Comparison of ENCODE assay signal across 1 cellular context in genomic region chr12:49893753-49894752, GRCh38.
TF ChIP-seq lines count a peak whose summit lies in the region.

No MANE protein-coding gene starts in this region.

TF ChIP-seq in HEK293, 187 proteins besides CTCF, POLR2A, EP300 and RAD21 (continued from another document):
- TF ChIP-seq, protein P1, sequence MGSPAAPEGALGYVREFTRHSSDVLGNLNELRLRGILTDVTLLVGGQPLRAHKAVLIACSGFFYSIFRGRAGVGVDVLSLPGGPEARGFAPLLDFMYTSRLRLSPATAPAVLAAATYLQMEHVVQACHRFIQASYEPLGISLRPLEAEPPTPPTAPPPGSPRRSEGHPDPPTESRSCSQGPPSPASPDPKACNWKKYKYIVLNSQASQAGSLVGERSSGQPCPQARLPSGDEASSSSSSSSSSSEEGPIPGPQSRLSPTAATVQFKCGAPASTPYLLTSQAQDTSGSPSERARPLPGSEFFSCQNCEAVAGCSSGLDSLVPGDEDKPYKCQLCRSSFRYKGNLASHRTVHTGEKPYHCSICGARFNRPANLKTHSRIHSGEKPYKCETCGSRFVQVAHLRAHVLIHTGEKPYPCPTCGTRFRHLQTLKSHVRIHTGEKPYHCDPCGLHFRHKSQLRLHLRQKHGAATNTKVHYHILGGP (tag by site-specific recombination; IDR thresholded peaks at IDR 0.05) = no peak
- no peak for TF ChIP-seq ZNF580 (tag by site-specific recombination; IDR thresholded peaks at IDR 0.05)
- TF ChIP-seq, protein P2, sequence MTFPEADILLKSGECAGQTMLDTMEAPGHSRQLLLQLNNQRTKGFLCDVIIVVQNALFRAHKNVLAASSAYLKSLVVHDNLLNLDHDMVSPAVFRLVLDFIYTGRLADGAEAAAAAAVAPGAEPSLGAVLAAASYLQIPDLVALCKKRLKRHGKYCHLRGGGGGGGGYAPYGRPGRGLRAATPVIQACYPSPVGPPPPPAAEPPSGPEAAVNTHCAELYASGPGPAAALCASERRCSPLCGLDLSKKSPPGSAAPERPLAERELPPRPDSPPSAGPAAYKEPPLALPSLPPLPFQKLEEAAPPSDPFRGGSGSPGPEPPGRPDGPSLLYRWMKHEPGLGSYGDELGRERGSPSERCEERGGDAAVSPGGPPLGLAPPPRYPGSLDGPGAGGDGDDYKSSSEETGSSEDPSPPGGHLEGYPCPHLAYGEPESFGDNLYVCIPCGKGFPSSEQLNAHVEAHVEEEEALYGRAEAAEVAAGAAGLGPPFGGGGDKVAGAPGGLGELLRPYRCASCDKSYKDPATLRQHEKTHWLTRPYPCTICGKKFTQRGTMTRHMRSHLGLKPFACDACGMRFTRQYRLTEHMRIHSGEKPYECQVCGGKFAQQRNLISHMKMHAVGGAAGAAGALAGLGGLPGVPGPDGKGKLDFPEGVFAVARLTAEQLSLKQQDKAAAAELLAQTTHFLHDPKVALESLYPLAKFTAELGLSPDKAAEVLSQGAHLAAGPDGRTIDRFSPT (tag by site-specific recombination; IDR thresholded peaks at IDR 0.05) = no peak
- peak; percentile 27; the same call in 1 of the 2 replicates for TF ChIP-seq ZXDB (tag by site-specific recombination; IDR thresholded peaks at IDR 0.05)
- no peak for TF ChIP-seq ZNF707 (tag by site-specific recombination; IDR thresholded peaks at IDR 0.05)
